Comparison of ENCODE assay signal across 13 cellular contexts in the genomic region with DNA sequence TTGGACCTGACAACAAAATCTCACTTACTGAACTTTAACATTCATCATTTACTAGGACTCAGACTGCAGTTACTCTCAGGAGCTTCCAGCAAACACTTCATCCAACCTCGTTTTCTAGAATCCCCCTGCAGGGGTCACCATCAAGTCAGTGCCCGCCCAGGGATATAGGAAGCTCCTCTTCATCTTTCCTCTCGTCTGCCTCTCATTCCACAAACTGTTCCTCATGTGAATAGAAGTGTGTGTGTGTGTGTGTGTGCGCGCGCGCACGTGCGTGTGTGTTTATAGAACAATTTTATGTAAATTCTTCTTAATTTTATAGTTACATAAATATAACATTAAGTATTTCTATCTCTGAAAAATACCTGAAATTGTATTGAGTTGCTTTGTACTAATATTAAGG. TPM values are rescaled to one million over a fixed set of nuclear protein-coding genes. Genes with fewer than 3 reads are reported as not detected.
A peak's percentile ranks its signal among the peaks of the same experiment; 100 is the strongest.
DNase-seq lines count a peak whose midpoint lies in the region; ATAC-seq and TF ChIP-seq lines count a peak whose summit lies in the region.
"Had no signal": no experiment of that assay in that cellular context is flagged by ENCODE, and none has a peak within 500 bp of the region (broad histone marks: within the 10 kb centered on the region; RNA-seq: fewer than 3 reads in every experiment).

No MANE protein-coding gene starts in this region.

- H3K4me3 Mint-ChIP-seq in HFFc6: no peak overlapping the region
- no peak overlapping the region for H3K4me3 Mint-ChIP-seq in activated CD8-positive, alpha-beta T cell treated with anti-CD3 and anti-CD28 coated beads, Interleukin-2, amount 10 ng/mL, durations not matched to agents 7 days and 5 days
- H3K4me3 Mint-ChIP-seq: activated T-cell treated with anti-CD3 and anti-CD28 coated beads, Interleukin-2, amount 50 U/mL, for 24 hours; naive thymus-derived CD8-positive, alpha-beta T cell had no signal

- H3K36me3 ChIP-seq in brain microvascular endothelial cell (replicated peaks): no peaks in the 10 kb centered on the region

- peaks cover 30% of the 10 kb centered on the region for H3K27me3 Mint-ChIP-seq in HFFc6 (ENCODE audit: insufficient read depth)
- peaks cover 7% of the 10 kb centered on the region for H3K27me3 Mint-ChIP-seq in activated CD8-positive, alpha-beta T cell treated with anti-CD3 and anti-CD28 coated beads, Interleukin-2, amount 10 ng/mL, durations not matched to agents 7 days and 5 days (ENCODE audit: low read depth)

- TF ChIP-seq CTCF in HFFc6 (IDR thresholded peaks at IDR 0.05): 0 out of 2 replicates have a peak, but pooled peaks have one; percentile 20
- peak; percentile 50 for TF ChIP-seq CTCF in brain microvascular endothelial cell (IDR thresholded peaks at IDR 0.05; ENCODE audit: low read depth, low read length, missing control alignments)

- POLR2A ChIA-PET in activated CD8-positive, alpha-beta T cell treated with anti-CD3 and anti-CD28 coated beads, Interleukin-2, amount 10 ng/mL, durations not matched to agents 7 days and 5 days (lab: Charles Lee): no interaction called here

- no peak overlapping the region for H3K4me3 ChIP-seq in brain microvascular endothelial cell (ENCODE audit: low read depth, low read length)

- no peak overlapping the region for H3K27ac Mint-ChIP-seq in HFFc6
- no peak overlapping the region for H3K27ac Mint-ChIP-seq in activated CD8-positive, alpha-beta T cell treated with anti-CD3 and anti-CD28 coated beads, Interleukin-2, amount 10 ng/mL, durations not matched to agents 7 days and 5 days
- H3K27ac Mint-ChIP-seq: activated T-cell treated with anti-CD3 and anti-CD28 coated beads, Interleukin-2, amount 50 U/mL, for 24 hours had no signal

- CTCF ChIA-PET in activated CD8-positive, alpha-beta T cell treated with anti-CD3 and anti-CD28 coated beads, Interleukin-2, amount 10 ng/mL, durations not matched to agents 7 days and 5 days (lab: Charles Lee): no interaction called here

- no peaks in the 10 kb centered on the region for H3K4me1 Mint-ChIP-seq in HFFc6 (ENCODE audit: low read depth)
- no peaks in the 10 kb centered on the region for H3K4me1 Mint-ChIP-seq in activated CD8-positive, alpha-beta T cell treated with anti-CD3 and anti-CD28 coated beads, Interleukin-2, amount 10 ng/mL, durations not matched to agents 7 days and 5 days (ENCODE audit: low read depth)
- H3K4me1 Mint-ChIP-seq: naive thymus-derived CD8-positive, alpha-beta T cell had no signal

- no peaks in the 10 kb centered on the region for H3K27me3 ChIP-seq in brain microvascular endothelial cell (replicated peaks)

- no peak for ATAC-seq in activated CD8-positive, alpha-beta T cell treated with anti-CD3 and anti-CD28 coated beads, Interleukin-2, amount 10 ng/mL, durations not matched to agents 7 days and 5 days
- ATAC-seq: naive thymus-derived CD8-positive, alpha-beta T cell had no signal

- DNase-seq in D341Med (ENCODE audit: low spot score): peak; percentile 28
- no peak for DNase-seq in HFFc6
- no peak for DNase-seq in brain microvascular endothelial cell
- peak; percentile 68 for DNase-seq in iPS-NIHi7 (ENCODE audit: extremely low spot score)
- DNase-seq in effector CD4-positive, alpha-beta T cell: no peak
- no peak for DNase-seq in middle frontal gyrus (ENCODE audit: extremely low spot score, low spot score)
- DNase-seq in KG1 (lab: John Stamatoyannopoulos, UW): no peak
- DNase-seq in activated CD8-positive, alpha-beta T cell treated with anti-CD3 and anti-CD28 coated beads, Interleukin-2, amount 10 ng/mL, durations not matched to agents 7 days and 5 days: no peak
- DNase-seq: activated CD4-positive, alpha-beta T cell treated with anti-CD3 and anti-CD28 coated beads for 1 hour; activated T-cell treated with anti-CD3 and anti-CD28 coated beads, Interleukin-2, amount 50 U/mL, for 24 hours; HCEC 1CT; naive thymus-derived CD8-positive, alpha-beta T cell had no signal

- in situ Hi-C loops in brain microvascular endothelial cell (cut with HindIII; ENCODE audit: low pct_ligation_motif_present, low sequenced_read_pairs): no loop called here

- H3K36me3 Mint-ChIP-seq in HFFc6 (ENCODE audit: low read depth): no peaks in the 10 kb centered on the region
- no peaks in the 10 kb centered on the region for H3K36me3 Mint-ChIP-seq in activated CD8-positive, alpha-beta T cell treated with anti-CD3 and anti-CD28 coated beads, Interleukin-2, amount 10 ng/mL, durations not matched to agents 7 days and 5 days (ENCODE audit: low read depth)
- H3K36me3 Mint-ChIP-seq: naive thymus-derived CD8-positive, alpha-beta T cell had no signal

- H3K9me3 Mint-ChIP-seq in HFFc6: no peaks in the 10 kb centered on the region
- no peaks in the 10 kb centered on the region for H3K9me3 Mint-ChIP-seq in activated CD8-positive, alpha-beta T cell treated with anti-CD3 and anti-CD28 coated beads, Interleukin-2, amount 10 ng/mL, durations not matched to agents 7 days and 5 days (ENCODE audit: insufficient read depth)
- H3K9me3 Mint-ChIP-seq: activated T-cell treated with anti-CD3 and anti-CD28 coated beads, Interleukin-2, amount 50 U/mL, for 24 hours had no signal

- no peak overlapping the region for H3K27ac ChIP-seq in brain microvascular endothelial cell
- H3K27ac ChIP-seq: C4-2B had no signal

RNA-seq across cellular contexts. Expression of a gene that starts 21.8 kb away (rescaled TPM):
- 10 to 100 TPM; 43.2 to 49.0 (median 46.3) TPM for total RNA-seq in HFFc6 (2021; fragmentation: NEBNext Ultra II Directional; extraction: Animal tissue kit (Norgen Biotek cat#: 25700))
- total RNA-seq in activated CD8-positive, alpha-beta T cell treated with anti-CD3 and anti-CD28 coated beads, Interleukin-2, amount 10 ng/mL, durations not matched to agents 7 days and 5 days: 10 to 100 TPM; 25.0 to 25.2 TPM

Comparison
In these comparisons a context has a peak if more than half of its experiments do, and no peak if none do; other contexts are left out.
1. DNase-seq: peak in D341Med (single experiment) and iPS-NIHi7 (single experiment); none in HFFc6 (single experiment), brain microvascular endothelial cell (single experiment), effector CD4-positive, alpha-beta T cell (single experiment), middle frontal gyrus (single experiment), KG1 (single experiment) and activated CD8-positive, alpha-beta T cell treated with anti-CD3 and anti-CD28 coated beads, Interleukin-2, amount 10 ng/mL, durations not matched to agents 7 days and 5 days (single experiment).